8 cellular contexts compared by ENCODE assay signal in genomic region chr11:62602141-62603071, GRCh38. TPM values are rescaled to one million over a fixed set of nuclear protein-coding genes. Genes with fewer than 3 reads are reported as not detected.
DNase-seq lines count a peak whose midpoint lies in the region; ATAC-seq, FAIRE-seq and TF ChIP-seq lines count a peak whose summit lies in the region.

No MANE protein-coding gene starts in this region.

- TF ChIP-seq CTCF in Peyer's patch (IDR thresholded peaks at IDR 0.05) (peak in 3 of 6 experiments; percentile 31 to 42 (median 32)), chondrocyte (IDR thresholded peaks at IDR 0.05) (no peak)

- peak overlapping the region; percentile 56 to 65 for H3K4me3 ChIP-seq in CD4-positive, alpha-beta memory T cell (ENCODE audit: low read length in 2 of 2)
- peak overlapping the region; percentile 76 to 100 (median 96) for H3K4me3 ChIP-seq in Peyer's patch
- peak overlapping the region; percentile 83 to 86 (median 85) for H3K4me3 ChIP-seq in skeletal muscle tissue (ENCODE audit: low read length in 3 of 3)

- H3K4me3 Mint-ChIP-seq in CD4-positive, alpha-beta memory T cell = peak overlapping the region; percentile 91 to 99 (median 96)
- H3K4me3 Mint-ChIP-seq in chondrocyte (ENCODE audit: unreplicated experiment) = peak overlapping the region; percentile 80

- H3K27me3 ChIP-seq in CD4-positive, alpha-beta memory T cell (ENCODE audit: insufficient read depth, low read length) = no peaks in the 10 kb centered on the region
- H3K27me3 ChIP-seq in Peyer's patch (no peaks in the 10 kb centered on the region), skeletal muscle tissue (ENCODE audit: control insufficient read depth in 3 of 3, insufficient read depth in 3 of 3, low read length in 3 of 3) (no peaks in the 10 kb centered on the region)

- H3K9me3 ChIP-seq in CD4-positive, alpha-beta memory T cell (ENCODE audit: control insufficient read depth in 1 of 2, low read length in 2 of 2) = no peaks in the 10 kb centered on the region
- H3K9me3 ChIP-seq in Peyer's patch = no peaks in the 10 kb centered on the region
- H3K9me3 ChIP-seq in skeletal muscle tissue (ENCODE audit: control insufficient read depth in 3 of 3, low read length in 3 of 3) = no peaks in the 10 kb centered on the region

- H3K4me1 ChIP-seq in CD4-positive, alpha-beta memory T cell (ENCODE audit: insufficient read depth, low read length) = peaks cover 34% of the 10 kb centered on the region
- H3K4me1 ChIP-seq in Peyer's patch = peaks cover 6 to 40% (median 13%) of the 10 kb centered on the region in 4 donors
- H3K4me1 ChIP-seq in skeletal muscle tissue (ENCODE audit: control insufficient read depth in 3 of 3, insufficient read depth in 3 of 3, low read length in 3 of 3) = peaks cover 33 to 46% (median 35%) of the 10 kb centered on the region in 3 donors

- DNase-seq in CD4-positive, alpha-beta memory T cell = no peak
- peak; percentile 47 to 87 (median 77) for DNase-seq in Peyer's patch
- DNase-seq in chondrocyte (ENCODE audit: low spot score) = no peak
- peak; percentile 75 for DNase-seq in islet precursor cell
- DNase-seq in GM12891 (ENCODE audit: insufficient read length, low spot score) = no peak

- peak; percentile 1 for ATAC-seq in HG02678 (IDR thresholded peaks at IDR 0.05; ENCODE audit: unreplicated experiment)
- ATAC-seq in HG03045 (IDR thresholded peaks at IDR 0.05; ENCODE audit: unreplicated experiment) = no peak

- peak overlapping the region; percentile 79 to 89 (median 80) for H3K9ac ChIP-seq in skeletal muscle tissue (ENCODE audit: low read depth in 1 of 3, low read length in 3 of 3)

- peak overlapping the region; percentile 90 to 99 (median 98) for H3K27ac Mint-ChIP-seq in CD4-positive, alpha-beta memory T cell
- H3K27ac Mint-ChIP-seq in chondrocyte (ENCODE audit: unreplicated experiment) = peak overlapping the region; percentile 81

- H3K36me3 ChIP-seq in CD4-positive, alpha-beta memory T cell (ENCODE audit: insufficient read depth, low read length) = peaks cover 49% of the 10 kb centered on the region
- H3K36me3 ChIP-seq in Peyer's patch (peaks cover 0 to 26% (median 0%) of the 10 kb centered on the region in 3 donors), skeletal muscle tissue (ENCODE audit: control insufficient read depth in 3 of 3, insufficient read depth in 3 of 3, low read length in 3 of 3) (peaks cover 18 to 27% (median 24%) of the 10 kb centered on the region in 3 donors)

- peak overlapping the region; percentile 91 for H3K27ac ChIP-seq in CD4-positive, alpha-beta memory T cell (ENCODE audit: low read depth, low read length)
- peak overlapping the region; percentile 94 to 99 (median 98) for H3K27ac ChIP-seq in Peyer's patch
- H3K27ac ChIP-seq in skeletal muscle tissue (ENCODE audit: low read depth, low read length) = peak overlapping the region; percentile 88

- H3K9me3 Mint-ChIP-seq in CD4-positive, alpha-beta memory T cell = no peaks in the 10 kb centered on the region
- no peaks in the 10 kb centered on the region for H3K9me3 Mint-ChIP-seq in chondrocyte (ENCODE audit: low read depth)

- intact Hi-C loops in CD4-positive, alpha-beta memory T cell (cut with micrococcal nuclease) = loop anchor here (1.0 kb wide), 1 partner anchor 10 kb away; the partner anchor contains the start of gene EML3

- TF ChIP-seq POLR2A in Peyer's patch (IDR thresholded peaks at IDR 0.05) (no peak), GM12891 (IDR thresholded peaks at IDR 0.05; ENCODE audit: low read depth, low read length) (no peak)

- no peaks in the 10 kb centered on the region for H3K27me3 Mint-ChIP-seq in CD4-positive, alpha-beta memory T cell
- no peaks in the 10 kb centered on the region for H3K27me3 Mint-ChIP-seq in chondrocyte (ENCODE audit: low read depth)

- POLR2A ChIA-PET in CD4-positive, alpha-beta memory T cell (lab: Charles Lee; ENCODE audit: partially characterized antibody) = interaction anchor here (0.5 to 12.0 kb wide), 30 partner anchors 9 to 634 kb away, joined by 3 to 494 read pairs (median 8); partner anchors contain the start of genes B3GAT3, BSCL2, C11orf98 and CSKMT

- H3K36me3 Mint-ChIP-seq in CD4-positive, alpha-beta memory T cell = peaks cover 47 to 71% of the 10 kb centered on the region in 2 donors
- H3K36me3 Mint-ChIP-seq in chondrocyte (ENCODE audit: low read depth) = peaks cover 17% of the 10 kb centered on the region

- CTCF ChIA-PET in CD4-positive, alpha-beta memory T cell (lab: Charles Lee; ENCODE audit: partially characterized antibody) = interaction anchor here (0.7 to 3.0 kb wide), 9 partner anchors 9 to 178 kb away, joined by 3 to 25 read pairs (median 4); partner anchors contain the start of genes B3GAT3, C11orf98, CSKMT and INTS5

- no peak for FAIRE-seq in GM12891 (lab: Jason Lieb, UNC)

- H3K4me1 Mint-ChIP-seq in CD4-positive, alpha-beta memory T cell = peaks cover 33 to 59% (median 45%) of the 10 kb centered on the region in 4 donors
- H3K4me1 Mint-ChIP-seq in chondrocyte (ENCODE audit: low read depth) = peaks cover 40% of the 10 kb centered on the region

TF ChIP-seq in GM12891, 5 proteins besides CTCF, POLR2A, EP300 and RAD21:
- TF ChIP-seq POU2F2 (IDR thresholded peaks at IDR 0.05; ENCODE audit: low read depth, low read length) (no peak), SPI1 (IDR thresholded peaks at IDR 0.05; ENCODE audit: low read depth, low read length) (no peak)

RNA-seq across cellular contexts. Expression of gene MTA2, which starts 0.7 kb away (rescaled TPM):
- 100 to 1,000 TPM; 207 to 210 TPM for total RNA-seq in CD4-positive, alpha-beta memory T cell
- 10 to 100 TPM; 16.6 to 36.4 TPM for polyA plus RNA-seq in CD4-positive, alpha-beta memory T cell
- total RNA-seq in Peyer's patch = 10 to 100 TPM; 47.9 to 74.7 (median 58.9) TPM
- total RNA-seq in chondrocyte = 81.7 to 89.3 TPM (median 83.0 TPM) in 3 replicates
- 63.7 TPM for total RNA-seq in skeletal muscle tissue
- 89.2 TPM for polyA plus RNA-seq in GM12891 (2012; ENCODE audit: low read depth, missing spikeins)

RNA-seq across cellular contexts. Expression of gene EML3, which starts 10.2 kb away (rescaled TPM):
- 100 to 1,000 TPM; 192 to 201 TPM for total RNA-seq in CD4-positive, alpha-beta memory T cell
- 10 to 100 TPM; 18.2 to 24.8 TPM for polyA plus RNA-seq in CD4-positive, alpha-beta memory T cell
- total RNA-seq in Peyer's patch (100 to 1,000 TPM in 1 of 4 donors, 10 to 100 TPM in 3; 41.3 to 128 (median 59.8) TPM), chondrocyte (55.2 to 76.6 TPM (median 58.9 TPM) in 3 replicates), skeletal muscle tissue (7.3 TPM)
- 38.5 TPM for polyA plus RNA-seq in GM12891 (2012; ENCODE audit: low read depth, missing spikeins)

RNA-seq across cellular contexts. Expression of gene ROM1, which starts 10.7 kb away (rescaled TPM):
- total RNA-seq in CD4-positive, alpha-beta memory T cell = 1 to 10 TPM; 1.6 to 1.9 TPM
- under 1 TPM; 0.98 to 1.00 TPM for polyA plus RNA-seq in CD4-positive, alpha-beta memory T cell
- total RNA-seq in Peyer's patch (1 to 10 TPM in 3 of 4 donors, not detected in 1; 1.9 to 3.9 (median 1.9) TPM), chondrocyte (2.4 to 5.8 TPM (median 3.5 TPM) in 3 replicates), skeletal muscle tissue (1.6 TPM)
- polyA plus RNA-seq in GM12891 (2012; ENCODE audit: low read depth, missing spikeins) = 1.5 TPM

RNA-seq across cellular contexts. Expression of gene TUT1, which starts 11.1 kb away (rescaled TPM):
- total RNA-seq in CD4-positive, alpha-beta memory T cell = 10 to 100 TPM; 37.7 to 38.1 TPM
- polyA plus RNA-seq in CD4-positive, alpha-beta memory T cell = 10 to 100 TPM; 14.6 to 19.7 TPM
- total RNA-seq in Peyer's patch (10 to 100 TPM in 3 of 4 donors, 1 to 10 TPM in 1; 5.0 to 29.4 (median 17.5) TPM), chondrocyte (9.6 to 15.2 TPM (median 11.8 TPM) in 3 replicates), skeletal muscle tissue (4.2 TPM)
- polyA plus RNA-seq in GM12891 (2012; ENCODE audit: low read depth, missing spikeins) = 13.0 TPM

RNA-seq across cellular contexts. Expression of gene B3GAT3, which starts 19.4 kb away (rescaled TPM):
- 10 to 100 TPM; 66.3 to 74.3 TPM for total RNA-seq in CD4-positive, alpha-beta memory T cell
- 10 to 100 TPM; 37.9 to 48.4 TPM for polyA plus RNA-seq in CD4-positive, alpha-beta memory T cell
- 10 to 100 TPM; 26.6 to 88.3 (median 38.0) TPM for total RNA-seq in Peyer's patch
- 35.3 to 40.1 TPM (median 37.7 TPM) in 3 replicates for total RNA-seq in chondrocyte
- 8.4 TPM for total RNA-seq in skeletal muscle tissue
- polyA plus RNA-seq in GM12891 (2012; ENCODE audit: low read depth, missing spikeins) = 31.9 TPM

Comparison
In these comparisons a context has a peak if more than half of its experiments do, and no peak if none do; other contexts are left out.
1. DNase-seq: peak in Peyer's patch (3 of 3) and islet precursor cell (single experiment); none in CD4-positive, alpha-beta memory T cell (0 of 5), chondrocyte (single experiment) and GM12891 (single experiment).
2. Peak in every context shown above with its lines, with median percentiles within 50 percentile points of each other: H3K27ac ChIP-seq and H3K4me3 ChIP-seq.